Comparison of ENCODE assay signal across 30 cellular contexts in genomic region chr7:155292680-155293226, GRCh38.
"Had no signal": no experiment of that assay in that cellular context is flagged by ENCODE, and none has a peak within 500 bp of the region (broad histone marks: within the 10 kb centered on the region; RNA-seq: fewer than 3 reads in every experiment).

No MANE protein-coding gene starts in this region.

- H3K9me3 Mint-ChIP-seq: activated T-cell treated with anti-CD3 and anti-CD28 coated beads, Interleukin-2, amount 50 U/mL, for 24 hours; endodermal cell; T-helper 1 cell treated with Interleukin-12 subunit alpha and Interleukin-12 subunit beta and Interleukin-4 antibody, amounts not matched to agents 30 μg/mL and 1 μg/mL, for 36 hours had no signal

- H3K27ac ChIP-seq: ascending aorta, brain microvascular endothelial cell, esophagus muscularis mucosa, foreskin keratinocyte, heart left ventricle, left lung, lower lobe of right lung, testis, transverse colon had no signal

- H3K27me3 Mint-ChIP-seq: activated T-cell treated with anti-CD3 and anti-CD28 coated beads, Interleukin-2, amount 50 U/mL, for 24 hours had no signal

- H3K4me2 ChIP-seq: SK-N-SH had no signal

- H3K27me3 ChIP-seq: ascending aorta, brain microvascular endothelial cell, foreskin keratinocyte, heart left ventricle, left lung, testis, transverse colon had no signal

- H3K9ac ChIP-seq: SK-N-SH had no signal

- DNase-seq: activated CD4-positive, alpha-beta T cell treated with anti-CD3 and anti-CD28 coated beads, Interleukin-2, amount 50 U/mL, for 1 hour; activated CD4-positive, CD25-positive, alpha-beta regulatory T cell treated with anti-CD3 and anti-CD28 coated beads, Interleukin-2, amount 50 U/mL, for 72 hours; activated CD8-positive, alpha-beta T cell treated with anti-CD3 and anti-CD28 coated beads, Interleukin-2, amount 10 ng/mL, durations not matched to agents 7 days and 5 days; activated gamma-delta T cell; activated naive CD4-positive, alpha-beta T cell treated with anti-CD3 and anti-CD28 coated beads, Interleukin-2, amount 10 ng/mL, durations not matched to agents 7 days and 5 days; activated naive CD8-positive, alpha-beta T cell treated with anti-CD3 and anti-CD28 coated beads, Interleukin-2, amount 10 ng/mL, durations not matched to agents 7 days and 5 days; activated T-cell treated with anti-CD3 and anti-CD28 coated beads, Interleukin-2, amount 50 U/mL, for 24 hours; brain microvascular endothelial cell; cortex of kidney; endodermal cell; foreskin keratinocyte; heart left ventricle; hypothalamus; kidney glomerular epithelial cell; left lung; lower lobe of right lung; posterior cingulate gyrus; right cardiac atrium; SK-N-SH; stimulated activated CD4-positive, alpha-beta T cell treated with anti-CD3 and anti-CD28 coated beads, Interleukin-15, amount 100 ng/mL, for 24 hours; stimulated activated CD4-positive, alpha-beta T cell treated with anti-CD3 and anti-CD28 coated beads, Interleukin-2, amount 100 ng/mL, for 24 hours; stimulated activated naive CD4-positive, alpha-beta T cell; SW 1271; T-helper 9 cell; testis; transverse colon had no signal

- H3K4me3 ChIP-seq: ascending aorta, esophagus muscularis mucosa, heart left ventricle, left lung, lower lobe of right lung, testis, transverse colon had no signal

- H3K36me3 ChIP-seq: ascending aorta, brain microvascular endothelial cell, esophagus muscularis mucosa, heart left ventricle, left lung, lower lobe of right lung, transverse colon had no signal

- H3K27ac Mint-ChIP-seq: activated CD8-positive, alpha-beta T cell treated with anti-CD3 and anti-CD28 coated beads, Interleukin-2, amount 10 ng/mL, durations not matched to agents 7 days and 5 days; activated naive CD4-positive, alpha-beta T cell treated with anti-CD3 and anti-CD28 coated beads, Interleukin-2, amount 10 ng/mL, durations not matched to agents 7 days and 5 days; activated naive CD8-positive, alpha-beta T cell treated with anti-CD3 and anti-CD28 coated beads, Interleukin-2, amount 10 ng/mL, durations not matched to agents 7 days and 5 days; activated T-cell treated with anti-CD3 and anti-CD28 coated beads, Interleukin-2, amount 50 U/mL, for 24 hours; endodermal cell; nephron; T-helper 1 cell treated with Interleukin-12 subunit alpha and Interleukin-12 subunit beta and Interleukin-4 antibody, amounts not matched to agents 30 μg/mL and 1 μg/mL, for 36 hours had no signal

- ATAC-seq: activated CD8-positive, alpha-beta T cell treated with anti-CD3 and anti-CD28 coated beads, Interleukin-2, amount 10 ng/mL, durations not matched to agents 7 days and 5 days; foreskin keratinocyte; heart left ventricle; left lung; lower lobe of right lung; right cardiac atrium had no signal

- H3K4me1 ChIP-seq: foreskin keratinocyte, testis had no signal

- H3K4me3 Mint-ChIP-seq: activated CD8-positive, alpha-beta T cell treated with anti-CD3 and anti-CD28 coated beads, Interleukin-2, amount 10 ng/mL, durations not matched to agents 7 days and 5 days; activated naive CD4-positive, alpha-beta T cell treated with anti-CD3 and anti-CD28 coated beads, Interleukin-2, amount 10 ng/mL, durations not matched to agents 7 days and 5 days; activated naive CD8-positive, alpha-beta T cell treated with anti-CD3 and anti-CD28 coated beads, Interleukin-2, amount 10 ng/mL, durations not matched to agents 7 days and 5 days; activated T-cell treated with anti-CD3 and anti-CD28 coated beads, Interleukin-2, amount 50 U/mL, for 24 hours; endodermal cell; T-helper 1 cell treated with Interleukin-12 subunit alpha and Interleukin-12 subunit beta and Interleukin-4 antibody, amounts not matched to agents 30 μg/mL and 1 μg/mL, for 36 hours had no signal

- H3K9me3 ChIP-seq: ascending aorta, esophagus muscularis mucosa, heart left ventricle, left lung, lower lobe of right lung, SK-N-SH, testis, transverse colon had no signal
